In the genomic region with DNA sequence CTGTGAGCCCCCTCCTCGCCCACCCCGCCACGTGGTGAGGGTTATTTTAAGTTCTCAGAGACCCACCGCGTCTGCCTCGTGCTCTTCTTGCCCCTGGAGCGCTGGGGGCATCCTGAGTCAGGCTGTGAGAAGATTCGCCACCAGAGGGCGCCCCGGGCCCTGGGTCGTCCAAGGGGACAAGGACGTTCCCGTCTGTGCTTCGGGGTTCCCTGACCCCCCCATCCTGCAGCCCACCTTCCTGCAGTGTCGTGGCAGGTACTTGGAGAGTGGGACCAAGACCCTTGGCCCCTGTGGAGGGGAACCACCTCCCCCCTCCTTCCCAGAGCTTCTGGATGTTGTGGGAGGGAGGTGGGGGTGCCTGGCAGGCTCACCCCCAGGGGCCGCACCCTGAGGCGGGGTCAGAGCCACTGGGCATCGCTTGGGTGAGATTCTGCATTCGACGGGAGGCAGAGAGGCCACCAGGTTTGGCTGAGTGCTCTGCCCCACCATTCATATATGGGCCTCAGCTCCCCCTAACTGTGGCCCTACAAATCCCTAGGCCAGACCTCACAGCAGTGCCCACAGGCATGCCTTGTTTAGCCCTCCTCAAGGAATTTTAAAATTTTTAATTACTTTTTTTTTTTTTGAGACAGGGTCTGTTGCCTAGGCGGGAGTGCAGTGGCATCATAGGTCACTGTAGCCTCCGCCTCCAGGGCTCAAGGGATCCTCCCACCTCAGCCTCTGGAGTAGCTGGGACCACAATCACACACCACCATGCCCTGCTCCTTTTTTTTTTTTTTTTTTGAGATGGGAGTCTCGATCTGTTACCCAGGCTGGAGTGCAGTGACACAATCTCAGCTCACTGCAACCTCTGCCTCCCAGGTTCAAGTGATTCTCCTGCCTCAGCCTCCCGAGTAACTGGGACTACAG, we compare ENCODE assay signal across 8 cellular contexts.
A peak's percentile ranks its signal among the peaks of the same experiment; 100 is the strongest.
DNase-seq lines count a peak whose midpoint lies in the region; ATAC-seq and TF ChIP-seq lines count a peak whose summit lies in the region.

No MANE protein-coding gene starts in this region.

- peak; percentile 92 for TF ChIP-seq CTCF in GM12874 (IDR thresholded peaks at IDR 0.05; ENCODE audit: insufficient read depth, low read depth, low read length)

- in situ Hi-C loops in T47D (cut with HindIII; ENCODE audit: low pct_unique_long_range_greater_than_20kb, low sequenced_read_pairs) = no loop called here

- peak; percentile 79 for DNase-seq in 8988T
- peak; percentile 56 for DNase-seq in MV-4-11 (lab: John Stamatoyannopoulos, UW)
- peak; percentile 82 to 95 (median 91) for DNase-seq in activated CD4-positive, CD25-positive, alpha-beta regulatory T cell (lab: John Stamatoyannopoulos, UW)
- peak; percentile 79 to 90 for DNase-seq in T47D (ENCODE audit: low read depth in 1 of 2, low spot score in 1 of 2)
- peak; percentile 82 for DNase-seq in left kidney (ENCODE audit: low read depth, low spot score)
- DNase-seq in stimulated activated CD4-positive, alpha-beta T cell treated with anti-CD3 and anti-CD28 coated beads, TNF-alpha, amount 100 ng/mL, for 24 hours (ENCODE audit: low read depth in 3 of 3) = peak; percentile 81 to 90 (median 81)

- no peak for ATAC-seq in GM21526 (IDR thresholded peaks at IDR 0.05; ENCODE audit: low FRiP score, unreplicated experiment)
